10 cellular contexts compared by ENCODE assay signal in the genomic region with DNA sequence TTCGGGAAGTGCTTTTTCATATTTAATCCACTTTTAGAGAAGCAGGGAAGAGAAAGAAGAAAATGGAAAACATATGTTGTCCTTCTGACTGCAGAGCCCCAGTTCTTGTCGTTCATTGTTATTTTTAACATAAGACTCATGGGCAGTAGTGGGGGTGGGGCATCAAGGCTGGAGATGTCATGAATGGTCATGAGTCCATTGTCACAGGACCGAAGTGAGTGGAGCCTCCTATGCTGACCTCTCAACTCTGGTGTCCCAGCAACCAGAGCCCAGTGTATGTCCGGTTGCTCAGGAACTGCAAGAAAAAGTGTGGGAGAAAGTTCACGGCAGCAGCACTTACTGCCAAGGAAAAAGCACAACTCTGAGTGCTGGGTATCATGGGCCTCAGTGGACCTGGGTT.
DNase-seq lines count a peak whose midpoint lies in the region; ATAC-seq and TF ChIP-seq lines count a peak whose summit lies in the region.
"Had no signal": no experiment of that assay in that cellular context is flagged by ENCODE, and none has a peak within 500 bp of the region (broad histone marks: within the 10 kb centered on the region; RNA-seq: fewer than 3 reads in every experiment).

No MANE protein-coding gene starts in this region.

- TF ChIP-seq POLR2A in transverse colon (IDR thresholded peaks at IDR 0.05) = no peak

- H3K36me3 Mint-ChIP-seq in progenitor cell of endocrine pancreas (ENCODE audit: insufficient read depth) = no peaks in the 10 kb centered on the region
- H3K36me3 Mint-ChIP-seq: IgD-negative memory B cell had no signal

- H3K4me2 ChIP-seq in SK-N-SH = peak overlapping the region; percentile 7; the same call in 1 of the 2 replicates

- no peak overlapping the region for H3K4me3 ChIP-seq in SK-N-SH (ENCODE audit: low read depth in 2 of 2, low read length in 1 of 2)
- H3K4me3 ChIP-seq in fibroblast of pulmonary artery (replicated peaks; ENCODE audit: low read depth, low read length) = no peak overlapping the region
- no peak overlapping the region for H3K4me3 ChIP-seq in mucosa of rectum (ENCODE audit: low read length in 2 of 2)
- H3K4me3 ChIP-seq in transverse colon = no peak overlapping the region

- no peak overlapping the region for H3K9ac ChIP-seq in SK-N-SH
- no peak overlapping the region for H3K9ac ChIP-seq in mucosa of rectum (ENCODE audit: low read depth in 1 of 2, low read length in 2 of 2)

- H3F3A ChIP-seq in SK-N-SH (replicated peaks; ENCODE audit: insufficient read depth) = no peaks in the 10 kb centered on the region

- DNase-seq in SK-N-SH (peak; percentile 54), fibroblast of pulmonary artery (ENCODE audit: low read depth) (peak; percentile 81), transverse colon (no peak), DMS153 (lab: John Stamatoyannopoulos, UW) (no peak), hypothalamus (lab: John Stamatoyannopoulos, UW) (no peak), progenitor cell of endocrine pancreas (ENCODE audit: low spot score, unreplicated experiment) (no peak)
- DNase-seq: NCI-H1930 had no signal

- intact Hi-C loops in transverse colon (cut with DNase I; ENCODE audit: low total_unique reads) = no loop called here

- no peaks in the 10 kb centered on the region for H3K27me3 ChIP-seq in SK-N-SH (ENCODE audit: insufficient read depth)
- H3K27me3 ChIP-seq in mucosa of rectum (ENCODE audit: control insufficient read depth in 2 of 2, insufficient read depth in 2 of 2, low read length in 2 of 2) = no peaks in the 10 kb centered on the region
- no peaks in the 10 kb centered on the region for H3K27me3 ChIP-seq in transverse colon

- TF ChIP-seq CTCF in SK-N-SH (IDR thresholded peaks at IDR 0.05) (no peak), fibroblast of pulmonary artery (IDR thresholded peaks at IDR 0.05; ENCODE audit: low read length, missing control alignments) (no peak), transverse colon (IDR thresholded peaks at IDR 0.05) (no peak), progenitor cell of endocrine pancreas (IDR thresholded peaks at IDR 0.05; ENCODE audit: unreplicated experiment) (no peak)

- peaks cover 0 to 28% of the 10 kb centered on the region in 2 experiments; a peak in 2 of 4 replicates for H3K4me1 ChIP-seq in SK-N-SH (ENCODE audit: control insufficient read depth in 1 of 2, insufficient read depth in 2 of 2, low read depth in 1 of 2, low read length in 1 of 2)
- peaks cover 2 to 3% of the 10 kb centered on the region in 2 donors for H3K4me1 ChIP-seq in mucosa of rectum (ENCODE audit: control insufficient read depth in 2 of 2, insufficient read depth in 2 of 2, low read length in 2 of 2)
- peaks cover 12 to 38% (median 17%) of the 10 kb centered on the region in 4 donors for H3K4me1 ChIP-seq in transverse colon

- in situ Hi-C loops in transverse colon (cut with MboI; ENCODE audit: low pct_ligation_motif_present in 1 of 4, low pct_unique_long_range_greater_than_20kb in 1 of 4, low sequenced_read_pairs in 3 of 4) = no loop called here

- no peaks in the 10 kb centered on the region for H3K9me3 ChIP-seq in SK-N-SH
- no peaks in the 10 kb centered on the region for H3K9me3 ChIP-seq in mucosa of rectum (ENCODE audit: control insufficient read depth in 2 of 2, low read length in 2 of 2)
- H3K9me3 ChIP-seq in transverse colon = no peaks in the 10 kb centered on the region

- TF ChIP-seq EP300 in SK-N-SH (IDR thresholded peaks at IDR 0.05; ENCODE audit: borderline replicate concordance in 1 of 2, low read depth in 1 of 2, low read length in 1 of 2) (no peak), transverse colon (IDR thresholded peaks at IDR 0.05; ENCODE audit: low read depth) (no peak)

- H3K27ac ChIP-seq in SK-N-SH (ENCODE audit: low read depth in 2 of 2, low read length in 1 of 2) (no peak overlapping the region), mucosa of rectum (ENCODE audit: low read depth in 2 of 2, low read length in 2 of 2) (peak overlapping the region; percentile 24 to 25), transverse colon (peak overlapping the region; percentile 66 to 72 (median 69))

- peaks cover 4% of the 10 kb centered on the region for H3K4me1 Mint-ChIP-seq in progenitor cell of endocrine pancreas (ENCODE audit: low read depth)

- ATAC-seq in GM19463 (IDR thresholded peaks at IDR 0.05; ENCODE audit: unreplicated experiment) = no peak

- H3K79me2 ChIP-seq in SK-N-SH (ENCODE audit: insufficient read depth) = no peaks in the 10 kb centered on the region

- H2AFZ ChIP-seq in SK-N-SH (ENCODE audit: low read depth) = no peak overlapping the region

- H3K36me3 ChIP-seq in SK-N-SH (replicated peaks in 1 of 2; ENCODE audit: control insufficient read depth in 1 of 2, insufficient read depth in 2 of 2, low read length in 1 of 2) = no peaks in the 10 kb centered on the region
- H3K36me3 ChIP-seq in mucosa of rectum (ENCODE audit: control insufficient read depth in 2 of 2, insufficient read depth in 2 of 2, low read length in 2 of 2) = no peaks in the 10 kb centered on the region
- H3K36me3 ChIP-seq in transverse colon = no peaks in the 10 kb centered on the region

- H4K20me1 ChIP-seq in SK-N-SH (ENCODE audit: insufficient read depth) = no peaks in the 10 kb centered on the region

- CTCF ChIA-PET in SK-N-SH (lab: Yijun Ruan, JAX) = interaction anchor here (1.1 kb wide), 1 partner anchor 131 kb away, joined by 3 read pairs; no protein-coding TSS in a partner anchor

- H3K27ac Mint-ChIP-seq in progenitor cell of endocrine pancreas = no peak overlapping the region
- H3K27ac Mint-ChIP-seq: IgD-negative memory B cell had no signal

- TF ChIP-seq RAD21 in SK-N-SH (IDR thresholded peaks at IDR 0.05; ENCODE audit: low read length) = no peak

- H3K9me2 ChIP-seq in SK-N-SH = no peaks in the 10 kb centered on the region

- no peaks in the 10 kb centered on the region for H3K9me3 Mint-ChIP-seq in progenitor cell of endocrine pancreas (ENCODE audit: low read depth)
- H3K9me3 Mint-ChIP-seq: IgD-negative memory B cell had no signal

- no peak overlapping the region for H3K4me3 Mint-ChIP-seq in progenitor cell of endocrine pancreas (ENCODE audit: low read depth)
- H3K4me3 Mint-ChIP-seq: IgD-negative memory B cell had no signal

- POLR2A ChIA-PET in SK-N-SH (lab: Yijun Ruan, JAX) = no interaction called here

- WGBS in SK-N-SH (ENCODE audit: low lambda C conversion rate) = 54% methylated on average over 5 of the region's 5 CpGs
- 53 to 69% methylated on average over 4 to 5 of the region's 5 CpGs for WGBS in transverse colon (ENCODE audit: low coverage in 1 of 2), 2 donors

- no peaks in the 10 kb centered on the region for H3K27me3 Mint-ChIP-seq in progenitor cell of endocrine pancreas

TF ChIP-seq in SK-N-SH, 30 proteins besides CTCF, POLR2A, EP300 and RAD21:
- TF ChIP-seq TCF12 (IDR thresholded peaks at IDR 0.05) = peak; percentile 46; the same call in 1 of the 2 replicates
- no peak for TF ChIP-seq CHD2 (IDR thresholded peaks at IDR 0.05; ENCODE audit: low read length, partially characterized antibody)

Comparison
In these comparisons a context has a peak if more than half of its experiments do, and no peak if none do; other contexts are left out.
1. DNase-seq: peak in SK-N-SH (single experiment) and fibroblast of pulmonary artery (single experiment); none in transverse colon (single experiment), DMS153 (single experiment), hypothalamus (0 of 51) and progenitor cell of endocrine pancreas (single experiment).
2. H3K27ac ChIP-seq: peak in mucosa of rectum (2 of 2) and transverse colon (4 of 4); none in SK-N-SH (0 of 2).